Comparison of ENCODE assay signal across 23 cellular contexts in genomic region chr3:18648163-18648562, GRCh38.
"Had no signal": no experiment of that assay in that cellular context is flagged by ENCODE, and none has a peak within 500 bp of the region (broad histone marks: within the 10 kb centered on the region; RNA-seq: fewer than 3 reads in every experiment).

No MANE protein-coding gene starts in this region.

- H3K36me3 ChIP-seq: spleen, tibial artery had no signal

- H3K4me1 Mint-ChIP-seq: brain, mesothelial cell of epicardium had no signal

- H3K27me3 Mint-ChIP-seq: brain had no signal

- H3K27me3 ChIP-seq: spleen, tibial artery had no signal

- ATAC-seq: left lobe of liver; stimulated activated naive B cell treated with anti-CD40 and anti-IgM and Interleukin-4, amounts not matched to agents 10 μg/mL and 1 μg/mL and 100 μg/mL, for 72 hours had no signal

- H3K4me3 ChIP-seq: spleen, tibial artery had no signal

- H3K4me1 ChIP-seq: tibial artery had no signal

- H3K27ac Mint-ChIP-seq: brain; endodermal cell; mesothelial cell of epicardium; nephron progenitor cell; stimulated activated naive B cell treated with anti-CD40 and anti-IgM and Interleukin-4, amounts not matched to agents 10 μg/mL and 1 μg/mL and 100 μg/mL, for 72 hours had no signal

- H3K9me3 ChIP-seq: spleen, tibial artery had no signal

- H3K4me3 Mint-ChIP-seq: brain; endodermal cell; mesothelial cell of epicardium; nephron progenitor cell; stimulated activated naive B cell treated with anti-CD40 and anti-IgM and Interleukin-4, amounts not matched to agents 10 μg/mL and 1 μg/mL and 100 μg/mL, for 72 hours had no signal

- H3K36me3 Mint-ChIP-seq: brain; mesothelial cell of epicardium; stimulated activated naive B cell treated with anti-CD40 and anti-IgM and Interleukin-4, amounts not matched to agents 10 μg/mL and 1 μg/mL and 100 μg/mL, for 72 hours had no signal

- H3K27ac ChIP-seq: epithelial cell of prostate, spleen, tibial artery, VCaP had no signal

- DNase-seq: activated CD4-positive, alpha-beta T cell treated with anti-CD3 and anti-CD28 coated beads for 1 hour; activated CD8-positive, alpha-beta memory T cell treated with anti-CD3 and anti-CD28 coated beads for 24 hours; activated effector memory CD4-positive, alpha-beta T cell treated with anti-CD3 and anti-CD28 coated beads, Interleukin-2, amount 50 U/mL, for 16 hours; caudate nucleus; endodermal cell; foreskin fibroblast; glutamatergic neuron; hypothalamus; kidney; nephron progenitor cell; nucleus accumbens; Right ventricle myocardium superior; spleen; stimulated activated CD4-positive, alpha-beta T cell treated with anti-CD3 and anti-CD28 coated beads, Interleukin-4, amount 100 ng/mL, for 4 hours; stimulated activated naive B cell treated with anti-CD40 and anti-IgM and Interleukin-4, amounts not matched to agents 10 μg/mL and 1 μg/mL and 100 μg/mL, for 72 hours; SW 1271; T-helper 9 cell; tibial artery had no signal

- H3K9me3 Mint-ChIP-seq: brain, endodermal cell, mesothelial cell of epicardium, nephron progenitor cell had no signal
